ENCODE assay signal across 10 cellular contexts in the genomic region with DNA sequence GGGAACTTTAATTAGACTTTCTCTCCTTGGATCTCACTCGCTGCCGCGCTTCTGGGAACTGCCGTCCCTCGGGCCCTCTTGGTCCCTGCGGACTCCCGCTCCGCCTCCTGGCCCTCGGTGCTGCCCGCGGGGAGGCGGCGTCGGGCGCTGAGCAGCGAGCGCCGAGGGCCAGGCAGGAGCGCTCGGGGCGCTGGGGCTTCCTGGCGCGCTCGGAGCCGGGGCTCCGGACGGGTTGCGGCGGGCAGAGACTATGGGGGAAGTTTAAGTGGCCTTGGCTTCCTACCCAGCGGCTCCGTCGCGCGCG. TPM values are rescaled to one million over a fixed set of nuclear protein-coding genes. Genes with fewer than 3 reads are reported as not detected.
DNase-seq lines count a peak whose midpoint lies in the region; FAIRE-seq and TF ChIP-seq lines count a peak whose summit lies in the region.
"Had no signal": no experiment of that assay in that cellular context is flagged by ENCODE, and none has a peak within 500 bp of the region (broad histone marks: within the 10 kb centered on the region; RNA-seq: fewer than 3 reads in every experiment).

No MANE protein-coding gene starts in this region.

- TF ChIP-seq CTCF in astrocyte of the cerebellum (IDR thresholded peaks at IDR 0.05; ENCODE audit: low read depth, low read length, missing control alignments) (no peak), kidney (IDR thresholded peaks at IDR 0.05; ENCODE audit: borderline replicate concordance, extremely low read depth, insufficient read depth) (no peak)

- no peak overlapping the region for H3K27ac ChIP-seq in HUES48 (ENCODE audit: low read depth, low read length)
- H3K27ac ChIP-seq in kidney (ENCODE audit: low read depth in 2 of 2, low read length in 2 of 2) = no peak overlapping the region
- H3K27ac ChIP-seq in stomach smooth muscle (ENCODE audit: low read length) = no peak overlapping the region

- intact Hi-C loops in kidney (cut with DNase I) = no loop called here

- H3K36me3 ChIP-seq in HUES48 (ENCODE audit: control insufficient read depth, insufficient read depth, low read length) (no peaks in the 10 kb centered on the region), kidney (ENCODE audit: control insufficient read depth in 1 of 2, insufficient read depth in 2 of 2, low read length in 2 of 2) (no peaks in the 10 kb centered on the region), stomach smooth muscle (ENCODE audit: control insufficient read depth in 2 of 2, insufficient read depth in 2 of 2, low read length in 2 of 2) (no peaks in the 10 kb centered on the region)

- no peaks in the 10 kb centered on the region for H3K36me3 Mint-ChIP-seq in activated CD4-positive, alpha-beta memory T cell treated with anti-CD3 and anti-CD28 coated beads, Interleukin-2, amount 10 ng/mL, durations not matched to agents 7 days and 5 days (ENCODE audit: low read depth)
- H3K36me3 Mint-ChIP-seq: immature natural killer cell had no signal

- DNase-seq in astrocyte of the cerebellum (ENCODE audit: low read depth) (no peak), kidney (peak; percentile 58)
- DNase-seq in activated CD4-positive, alpha-beta memory T cell treated with anti-CD3 and anti-CD28 coated beads, Interleukin-2, amount 10 ng/mL, durations not matched to agents 7 days and 5 days = no peak
- no peak for DNase-seq in activated CD4-positive, alpha-beta T cell treated with anti-CD3 and anti-CD28 coated beads, Interleukin-2, amount 50 U/mL, for 4 hours
- DNase-seq in stimulated activated CD4-positive, alpha-beta T cell treated with anti-CD3 and anti-CD28 coated beads, Interleukin-2, amount 100 ng/mL, for 24 hours = no peak
- DNase-seq: activated CD4-positive, alpha-beta T cell treated with anti-CD3 and anti-CD28 coated beads, Interleukin-2, amount 50 U/mL, for 1 hour; immature natural killer cell had no signal

- H3K9me3 Mint-ChIP-seq in activated CD4-positive, alpha-beta memory T cell treated with anti-CD3 and anti-CD28 coated beads, Interleukin-2, amount 10 ng/mL, durations not matched to agents 7 days and 5 days = no peaks in the 10 kb centered on the region
- H3K9me3 Mint-ChIP-seq: immature natural killer cell had no signal

- H3K27me3 ChIP-seq in HUES48 (ENCODE audit: control insufficient read depth, insufficient read depth, low read length) (peaks cover 62% of the 10 kb centered on the region), stomach smooth muscle (ENCODE audit: control insufficient read depth in 1 of 2, insufficient read depth in 2 of 2, low read length in 2 of 2) (peaks cover 21 to 45% of the 10 kb centered on the region in 2 donors)

- in situ Hi-C loops in astrocyte of the cerebellum (cut with HindIII; ENCODE audit: low sequenced_read_pairs) = no loop called here

- no peak for FAIRE-seq in kidney (lab: Jason Lieb, UNC)
- FAIRE-seq: bronchial epithelial cell had no signal

- H3K4me1 Mint-ChIP-seq in activated CD4-positive, alpha-beta memory T cell treated with anti-CD3 and anti-CD28 coated beads, Interleukin-2, amount 10 ng/mL, durations not matched to agents 7 days and 5 days = no peaks in the 10 kb centered on the region
- H3K4me1 Mint-ChIP-seq: immature natural killer cell had no signal

- H3K4me1 ChIP-seq in HUES48 (ENCODE audit: control insufficient read depth, insufficient read depth, low read length) (peaks cover 17% of the 10 kb centered on the region), kidney (ENCODE audit: control insufficient read depth in 1 of 2, insufficient read depth in 1 of 2, low read depth in 1 of 2, low read length in 2 of 2) (peaks cover 0 to 4% of the 10 kb centered on the region in 2 donors), stomach smooth muscle (ENCODE audit: control insufficient read depth, insufficient read depth, low read length) (peaks cover 15% of the 10 kb centered on the region)

- H3K9ac ChIP-seq in HUES48 (ENCODE audit: low read depth, low read length) (no peak overlapping the region; the same call in 1 of the 2 replicates), kidney (ENCODE audit: low read length in 2 of 2) (no peak overlapping the region), stomach smooth muscle (ENCODE audit: low read length in 2 of 2) (no peak overlapping the region)

- H3K27ac Mint-ChIP-seq in activated CD4-positive, alpha-beta memory T cell treated with anti-CD3 and anti-CD28 coated beads, Interleukin-2, amount 10 ng/mL, durations not matched to agents 7 days and 5 days = no peak overlapping the region
- H3K27ac Mint-ChIP-seq: immature natural killer cell had no signal

- no peaks in the 10 kb centered on the region for H3K9me3 ChIP-seq in HUES48 (ENCODE audit: control insufficient read depth, insufficient read depth, low read length)
- no peaks in the 10 kb centered on the region for H3K9me3 ChIP-seq in kidney (ENCODE audit: control insufficient read depth in 1 of 2, low read length in 2 of 2)
- H3K9me3 ChIP-seq in stomach smooth muscle (ENCODE audit: control insufficient read depth in 2 of 2, low read length in 2 of 2) = no peaks in the 10 kb centered on the region

- H3K27me3 Mint-ChIP-seq in activated CD4-positive, alpha-beta memory T cell treated with anti-CD3 and anti-CD28 coated beads, Interleukin-2, amount 10 ng/mL, durations not matched to agents 7 days and 5 days = peaks cover 44% of the 10 kb centered on the region

- H3K4me3 Mint-ChIP-seq in activated CD4-positive, alpha-beta memory T cell treated with anti-CD3 and anti-CD28 coated beads, Interleukin-2, amount 10 ng/mL, durations not matched to agents 7 days and 5 days = no peak overlapping the region
- H3K4me3 Mint-ChIP-seq: immature natural killer cell had no signal

- CTCF ChIA-PET in activated CD4-positive, alpha-beta memory T cell treated with anti-CD3 and anti-CD28 coated beads, Interleukin-2, amount 10 ng/mL, durations not matched to agents 7 days and 5 days (lab: Charles Lee) = no interaction called here

- POLR2A ChIA-PET in activated CD4-positive, alpha-beta memory T cell treated with anti-CD3 and anti-CD28 coated beads, Interleukin-2, amount 10 ng/mL, durations not matched to agents 7 days and 5 days (lab: Charles Lee) = no interaction called here

- H3K4me3 ChIP-seq in HUES48 (ENCODE audit: low read depth, low read length) = peak overlapping the region; percentile 75
- H3K4me3 ChIP-seq in astrocyte of the cerebellum (ENCODE audit: low read depth, low read length) = peak overlapping the region; percentile 22
- H3K4me3 ChIP-seq in kidney (ENCODE audit: low read length in 2 of 2) = no peak overlapping the region
- peak overlapping the region; percentile 31 to 55 for H3K4me3 ChIP-seq in stomach smooth muscle (ENCODE audit: low read length in 2 of 2)

RNA-seq across cellular contexts. Expression of gene CHST8, which starts 0.7 kb away (rescaled TPM):
- 0.28 TPM for total RNA-seq in kidney
- not detected for polyA plus RNA-seq in kidney (ENCODE audit: insufficient read depth, low read depth, low replicate concordance)
- not detected for total RNA-seq in activated CD4-positive, alpha-beta memory T cell treated with anti-CD3 and anti-CD28 coated beads, Interleukin-2, amount 10 ng/mL, durations not matched to agents 7 days and 5 days
- polyA plus RNA-seq: immature natural killer cell had no signal

Comparison
In these comparisons a context has a peak if more than half of its experiments do, and no peak if none do; other contexts are left out.
1. H3K4me3 ChIP-seq: peak in HUES48 (single experiment), astrocyte of the cerebellum (single experiment) and stomach smooth muscle (2 of 2); none in kidney (0 of 2).